ENCODE assay signal across 17 cellular contexts in genomic region chr2:236576053-236576452, GRCh38. TPM values are rescaled to one million over a fixed set of nuclear protein-coding genes. Genes with fewer than 3 reads are reported as not detected.
A peak's percentile ranks its signal among the peaks of the same experiment; 100 is the strongest.
DNase-seq lines count a peak whose midpoint lies in the region; ATAC-seq, FAIRE-seq and TF ChIP-seq lines count a peak whose summit lies in the region.
"Had no signal": no experiment of that assay in that cellular context is flagged by ENCODE, and none has a peak within 500 bp of the region (broad histone marks: within the 10 kb centered on the region; RNA-seq: fewer than 3 reads in every experiment).

No MANE protein-coding gene starts in this region.

- peak overlapping the region; percentile 88 for H3K27ac Mint-ChIP-seq in neural progenitor cell
- H3K27ac Mint-ChIP-seq: activated naive CD4-positive, alpha-beta T cell treated with anti-CD3 and anti-CD28 coated beads for 36 hours had no signal

- H3K4me2 ChIP-seq in endothelial cell of umbilical vein (ENCODE audit: insufficient read depth, low read length) (peak overlapping the region; percentile 40), neural progenitor cell (peak overlapping the region; percentile 53)

- DNase-seq in left ventricle myocardium superior (no peak), left cardiac atrium (no peak), endothelial cell of umbilical vein (ENCODE audit: low read depth, low spot score) (peak; percentile 77), neural progenitor cell (ENCODE audit: low spot score) (peak; percentile 85), upper lobe of right lung (no peak), DMS153 (lab: John Stamatoyannopoulos, UW) (no peak), DMS79 treated with DMSO at 0.1 percent for 48 hours (lab: John Stamatoyannopoulos, UW) (no peak)
- DNase-seq: ACHN; activated naive CD4-positive, alpha-beta T cell treated with anti-CD3 and anti-CD28 coated beads for 36 hours; COR-L47; kidney glomerular epithelial cell; naive B cell; NCI-H1105 treated with DMSO at 0.1 percent for 48 hours; NCI-H69; uterus had no signal

- no TSS peak for BruUV-seq in endothelial cell of umbilical vein (replicated peaks; lab: Mats Ljungman, UMichigan)

- CTCF ChIA-PET in endothelial cell of umbilical vein (lab: Charles Lee): interaction anchor here (1.1 to 1.2 kb wide), 3 partner anchors 22 to 451 kb away, joined by 3 to 5 read pairs (median 3); no protein-coding TSS in a partner anchor

- H3K4me3 ChIP-seq in endothelial cell of umbilical vein (replicated peaks in 1 of 3; ENCODE audit: insufficient read depth in 1 of 3, low read depth in 1 of 3, low read length in 3 of 3) (no peak overlapping the region), neural progenitor cell (no peak overlapping the region), upper lobe of right lung (no peak overlapping the region)
- H3K4me3 ChIP-seq: uterus had no signal

- H3K27me3 ChIP-seq in endothelial cell of umbilical vein (ENCODE audit: control insufficient read depth in 2 of 2, insufficient read depth in 2 of 2, low read length in 2 of 2): no peaks in the 10 kb centered on the region
- H3K27me3 ChIP-seq in neural progenitor cell: no peaks in the 10 kb centered on the region
- peaks cover 1% of the 10 kb centered on the region for H3K27me3 ChIP-seq in upper lobe of right lung
- H3K27me3 ChIP-seq: uterus had no signal

- peak; percentile 12 for ATAC-seq in left ventricle myocardium superior
- ATAC-seq in left cardiac atrium: no peak
- peak; percentile 26 for ATAC-seq in upper lobe of right lung
- ATAC-seq in GM18909 (IDR thresholded peaks at IDR 0.05; ENCODE audit: poor library complexity, unreplicated experiment): no peak

- H3K36me3 Mint-ChIP-seq in neural progenitor cell: peaks cover 24% of the 10 kb centered on the region

- peak overlapping the region; percentile 57 for H3K4me3 Mint-ChIP-seq in neural progenitor cell
- H3K4me3 Mint-ChIP-seq: activated naive CD4-positive, alpha-beta T cell treated with anti-CD3 and anti-CD28 coated beads for 36 hours; naive B cell had no signal

- peak; percentile 85 for FAIRE-seq in endothelial cell of umbilical vein (lab: Jason Lieb, UNC)
- FAIRE-seq: TTC549 had no signal

- TF ChIP-seq CTCF in endothelial cell of umbilical vein (IDR thresholded peaks at IDR 0.05; ENCODE audit: extremely low read depth in 1 of 2, insufficient read depth in 1 of 2, low read depth in 1 of 2, low read length in 2 of 2) (peak; percentile 11 to 48), neural progenitor cell (IDR thresholded peaks at IDR 0.05) (peak; percentile 39), upper lobe of right lung (IDR thresholded peaks at IDR 0.05) (no peak)

- peaks cover 29% of the 10 kb centered on the region for H3K79me2 ChIP-seq in endothelial cell of umbilical vein (ENCODE audit: control insufficient read depth, insufficient read depth, low read length)
- no peaks in the 10 kb centered on the region for H3K79me2 ChIP-seq in neural progenitor cell (ENCODE audit: low read depth)

- H3K9ac ChIP-seq in endothelial cell of umbilical vein (replicated peaks; ENCODE audit: extremely low read depth, insufficient read depth, low read length) (no peak overlapping the region), neural progenitor cell (no peak overlapping the region)

- H3K9me3 ChIP-seq in endothelial cell of umbilical vein (replicated peaks; ENCODE audit: control insufficient read depth, insufficient read depth, low read length) (no peaks in the 10 kb centered on the region), neural progenitor cell (ENCODE audit: low read depth) (no peaks in the 10 kb centered on the region), upper lobe of right lung (no peaks in the 10 kb centered on the region)
- H3K9me3 ChIP-seq: uterus had no signal

- peaks cover 75% of the 10 kb centered on the region for H3K4me1 Mint-ChIP-seq in neural progenitor cell
- H3K4me1 Mint-ChIP-seq: naive B cell had no signal

- POLR2A ChIA-PET in endothelial cell of umbilical vein (lab: Charles Lee): no interaction called here

- peaks cover 27% of the 10 kb centered on the region for H3F3A ChIP-seq in neural progenitor cell (ENCODE audit: low read depth)

- H2AFZ ChIP-seq in endothelial cell of umbilical vein (ENCODE audit: low read depth, low read length) (peak overlapping the region; percentile 36), neural progenitor cell (replicated peaks) (peak overlapping the region; percentile 28)

- peaks cover 0 to 10% of the 10 kb centered on the region in 2 experiments for H3K36me3 ChIP-seq in endothelial cell of umbilical vein (ENCODE audit: control insufficient read depth in 2 of 2, extremely low read depth in 1 of 2, insufficient read depth in 2 of 2, low read length in 2 of 2)
- no peaks in the 10 kb centered on the region for H3K36me3 ChIP-seq in neural progenitor cell
- H3K36me3 ChIP-seq in upper lobe of right lung: peaks cover 6% of the 10 kb centered on the region
- H3K36me3 ChIP-seq: uterus had no signal

- H3K27me3 Mint-ChIP-seq in neural progenitor cell (ENCODE audit: insufficient read depth, low read depth): peaks cover 11% of the 10 kb centered on the region

- no peak for TF ChIP-seq POLR2A in endothelial cell of umbilical vein (IDR thresholded peaks at IDR 0.05; ENCODE audit: low read depth, low read length)

- H3K4me1 ChIP-seq in endothelial cell of umbilical vein (ENCODE audit: control insufficient read depth, extremely low read depth, insufficient read depth, low read length) (peaks cover 59% of the 10 kb centered on the region), neural progenitor cell (peaks cover 49% of the 10 kb centered on the region), upper lobe of right lung (no peaks in the 10 kb centered on the region)
- H3K4me1 ChIP-seq: uterus had no signal

- no peaks in the 10 kb centered on the region for H3K9me1 ChIP-seq in endothelial cell of umbilical vein (replicated peaks; ENCODE audit: control insufficient read depth, extremely low read depth, insufficient read depth, low read length)

- dilution Hi-C loops in endothelial cell of umbilical vein (cut with MboI; ENCODE audit: extremely low pct_ligation_motif_present, low sequenced_read_pairs): no loop called here

- peaks cover 15% of the 10 kb centered on the region for H3K9me3 Mint-ChIP-seq in neural progenitor cell
- H3K9me3 Mint-ChIP-seq: activated naive CD4-positive, alpha-beta T cell treated with anti-CD3 and anti-CD28 coated beads for 36 hours; naive B cell had no signal

- intact Hi-C loops in left ventricle myocardium superior (cut with micrococcal nuclease) (loop anchor here (10.0 kb wide), 2 partner anchors 99 to 159 kb away; no protein-coding TSS in a partner anchor), left cardiac atrium (cut with DNase I) (no loop called here), endothelial cell of umbilical vein (cut with micrococcal nuclease) (loop anchor here (1.0 to 2.0 kb wide), 5 partner anchors 257 to 484 kb away; no protein-coding TSS in a partner anchor), upper lobe of right lung (cut with DNase I) (no loop called here)

- H4K20me1 ChIP-seq in endothelial cell of umbilical vein (replicated peaks; ENCODE audit: control insufficient read depth, extremely low read depth, insufficient read depth, low read length): no peaks in the 10 kb centered on the region
- no peaks in the 10 kb centered on the region for H4K20me1 ChIP-seq in neural progenitor cell (ENCODE audit: low read depth)

- H3K27ac ChIP-seq in endothelial cell of umbilical vein (ENCODE audit: insufficient read depth, low read depth, low read length) (peak overlapping the region; percentile 9), neural progenitor cell (peak overlapping the region; percentile 82), upper lobe of right lung (no peak overlapping the region)
- H3K27ac ChIP-seq: uterus had no signal

TF ChIP-seq in endothelial cell of umbilical vein, 7 proteins besides CTCF, POLR2A, EP300 and RAD21:
- no peak for TF ChIP-seq GATA2 (IDR thresholded peaks at IDR 0.05; ENCODE audit: insufficient read depth, insufficient read length, low read depth, low read length)
- TF ChIP-seq MYC (IDR thresholded peaks at IDR 0.05; ENCODE audit: low read depth, low read length): no peak
- no peak for TF ChIP-seq POLR2AphosphoS5 (IDR thresholded peaks at IDR 0.05; ENCODE audit: insufficient read depth, low read depth, low read length)
- TF ChIP-seq JUN (IDR thresholded peaks at IDR 0.05; ENCODE audit: borderline replicate concordance, insufficient read depth, insufficient read length, low read depth): no peak
- no peak for TF ChIP-seq EZH2 (IDR thresholded peaks at IDR 0.05; ENCODE audit: borderline replicate concordance, low read depth, low read length, severe bottlenecking)
- no peak for TF ChIP-seq FOS (IDR thresholded peaks at IDR 0.05; ENCODE audit: borderline replicate concordance, insufficient read depth, low read length)

RNA-seq across cellular contexts. Expression of gene ACKR3, which starts 6.4 kb away (rescaled TPM):
- 25.4 TPM for total RNA-seq in left ventricle myocardium superior
- 10 to 100 TPM; 27.4 to 46.4 TPM for total RNA-seq in left cardiac atrium
- total RNA-seq in endothelial cell of umbilical vein: 24.0 and 31.1 TPM in 2 replicates
- 428 and 533 TPM in 2 replicates for polyA plus RNA-seq in endothelial cell of umbilical vein
- polyA plus RNA-seq in endothelial cell of umbilical vein (2011; cell fraction: cytosol; rRNA removed): 141 and 146 TPM in 2 replicates
- polyA plus RNA-seq in endothelial cell of umbilical vein (2011; cell fraction: nucleus; rRNA removed): 278 and 394 TPM in 2 replicates
- polyA plus RNA-seq in endothelial cell of umbilical vein (2012): 30.1 and 30.4 TPM in 2 replicates
- 433 and 453 TPM in 2 replicates for polyA minus RNA-seq in endothelial cell of umbilical vein
- 0.61 TPM for polyA minus RNA-seq in endothelial cell of umbilical vein (2011; cell fraction: cytosol; rRNA and poly(A)+ RNA removed)
- polyA minus RNA-seq in endothelial cell of umbilical vein (2011; cell fraction: nucleus; rRNA and poly(A)+ RNA removed): 168 and 181 TPM in 2 replicates
- 0.71 and 1.6 TPM in 2 replicates for total RNA-seq in neural progenitor cell (ENCODE audit: low replicate concordance)
- 9.1 TPM for total RNA-seq in upper lobe of right lung

Comparison
In these comparisons a context has a peak if more than half of its experiments do, and no peak if none do; other contexts are left out.
1. ATAC-seq: peak in left ventricle myocardium superior (single experiment) and upper lobe of right lung (single experiment); none in left cardiac atrium (0 of 2) and GM18909 (single experiment).
2. intact Hi-C loops: an anchor here in left ventricle myocardium superior (10.0 kb wide) and endothelial cell of umbilical vein (1.0 to 2.0 kb wide); none called in left cardiac atrium and upper lobe of right lung.
3. DNase-seq: peak in endothelial cell of umbilical vein (single experiment) and neural progenitor cell (single experiment); none in left ventricle myocardium superior (single experiment), left cardiac atrium (single experiment), upper lobe of right lung (single experiment), DMS153 (single experiment) and DMS79 treated with DMSO at 0.1 percent for 48 hours (single experiment).